In genomic region chr12:4133029-4133428, GRCh38 we compare ENCODE assay signal across 15 cellular contexts.
DNase-seq lines count a peak whose midpoint lies in the region; ATAC-seq, FAIRE-seq and TF ChIP-seq lines count a peak whose summit lies in the region.
"Had no signal": no experiment of that assay in that cellular context is flagged by ENCODE, and none has a peak within 500 bp of the region (broad histone marks: within the 10 kb centered on the region; RNA-seq: fewer than 3 reads in every experiment).

No MANE protein-coding gene starts in this region.

- peak overlapping the region; percentile 70 for H2BK120ac ChIP-seq in H1 (replicated peaks; ENCODE audit: low read depth, low read length)

- H3K18ac ChIP-seq in H1 (ENCODE audit: extremely low read depth, low read length) = peak overlapping the region; percentile 100

- 78% methylated on average over 5 of the region's 5 CpGs; no CpG with 5 or more reads in 1 of the 2 experiments for WGBS in H1 (ENCODE audit: extremely low coverage in 1 of 2, insufficient coverage in 1 of 2, insufficient read length in 1 of 2, insufficient replicate concordance in 2 of 2, low coverage in 1 of 2, low lambda C conversion rate in 2 of 2, missing lambda C conversion rate in 1 of 2), 2 experiments
- WGBS in thyroid gland, 2 donors = 89 to 92% methylated on average over 5 of the region's 5 CpGs

- H3K79me1 ChIP-seq in H1 (ENCODE audit: low read depth, low read length) = no peaks in the 10 kb centered on the region; the same call in 1 of the 2 replicates

- CTCF ChIA-PET in H1 (lab: Charles Lee; ENCODE audit: partially characterized antibody) = interaction anchor here (1.1 to 5.5 kb wide), 7 partner anchors 10 to 144 kb away, joined by 3 to 34 read pairs (median 4); no protein-coding TSS in a partner anchor

- peak overlapping the region; percentile 100 for H4K91ac ChIP-seq in H1 (replicated peaks; ENCODE audit: insufficient read length, low read length)

- TF ChIP-seq POLR2A in H1 (IDR thresholded peaks at IDR 0.05; ENCODE audit: control extremely low read depth in 1 of 2, low read depth in 2 of 2, low read length in 2 of 2) (no peak), thyroid gland (IDR thresholded peaks at IDR 0.05) (no peak)

- H3K4me1 Mint-ChIP-seq in osteocyte (ENCODE audit: unreplicated experiment) = no peaks in the 10 kb centered on the region

- DNase-seq in CD1c-positive myeloid dendritic cell (ENCODE audit: extremely low spot score) = peak; percentile 41
- DNase-seq in SJCRH30 = no peak
- DNase-seq in H1 (ENCODE audit: low read depth in 1 of 2, low spot score in 2 of 2) = no peak
- DNase-seq in osteocyte (ENCODE audit: extremely low spot score, unreplicated experiment) = peak; percentile 51
- no peak for DNase-seq in T-helper 1 cell
- DNase-seq in nucleus accumbens (lab: John Stamatoyannopoulos, UW) = no peak
- DNase-seq in thyroid gland = no peak
- DNase-seq: CD4-positive, alpha-beta T cell; NCI-H1092; NCI-H146; NCI-H2081 treated with DMSO at 0.1 percent for 48 hours; NCI-H2227 treated with DMSO at 0.1 percent for 48 hours had no signal

- H3K23me2 ChIP-seq in H1 (ENCODE audit: low read depth, low read length) = peaks cover 6% of the 10 kb centered on the region; the same call in 1 of the 2 replicates

- H2BK20ac ChIP-seq in H1 (ENCODE audit: low read length) = peak overlapping the region; percentile 99; the same call in 1 of the 2 replicates

- no peak for TF ChIP-seq RAD21 in H1 (IDR thresholded peaks at IDR 0.05 in 1 of 2, conservative IDR thresholded peaks at IDR 0.05 in 1 of 2; ENCODE audit: low read depth in 2 of 2, low read length in 2 of 2)

- no peaks in the 10 kb centered on the region for H3K9me3 Mint-ChIP-seq in osteocyte (ENCODE audit: unreplicated experiment)

- no peak for TF ChIP-seq EP300 in H1 (IDR thresholded peaks at IDR 0.05; ENCODE audit: borderline replicate concordance in 1 of 2, low read depth in 2 of 2, low read length in 2 of 2)

- peak overlapping the region in 1 of 2 experiments; percentile 97; a peak in 2 of 4 replicates for H3K4me2 ChIP-seq in H1 (ENCODE audit: insufficient read depth in 1 of 2, low read depth in 2 of 2, low read length in 2 of 2)
- H3K4me2 ChIP-seq: A549 had no signal

- peak overlapping the region; percentile 97 for H3K27ac ChIP-seq in SJCRH30
- H3K27ac ChIP-seq in H1 (ENCODE audit: low read depth, low read length) = 0 out of 2 replicates have a peak overlapping the region, but pooled peaks have one; percentile 70
- H3K27ac ChIP-seq in thyroid gland = no peak overlapping the region
- H3K27ac ChIP-seq: A549, SK-N-MC had no signal

- no peak overlapping the region for H4K8ac ChIP-seq in H1 (ENCODE audit: extremely low read depth, insufficient read depth, low read length)

- H2BK12ac ChIP-seq in H1 (ENCODE audit: low read depth, low read length) = peak overlapping the region; percentile 100

- no peak overlapping the region for H3K27ac Mint-ChIP-seq in osteocyte (ENCODE audit: unreplicated experiment)
- H3K27ac Mint-ChIP-seq: CD4-positive, alpha-beta T cell had no signal

- H3K9ac ChIP-seq in H1 (replicated peaks in 1 of 4; ENCODE audit: extremely low read depth in 1 of 4, low read depth in 3 of 4, low read length in 3 of 4) = no peak overlapping the region

- no peaks in the 10 kb centered on the region for H3K36me3 Mint-ChIP-seq in osteocyte (ENCODE audit: unreplicated experiment)

- H3K14ac ChIP-seq in H1 (ENCODE audit: insufficient read length) = no peak overlapping the region

- peaks cover 38% of the 10 kb centered on the region for H3K27me3 Mint-ChIP-seq in osteocyte (ENCODE audit: unreplicated experiment)
- H3K27me3 Mint-ChIP-seq: CD4-positive, alpha-beta T cell had no signal

- 0 out of 2 replicates have a peak overlapping the region, but pooled peaks have one; percentile 8 for H2BK15ac ChIP-seq in H1 (ENCODE audit: low read length)

- H3K4ac ChIP-seq in H1 (replicated peaks; ENCODE audit: insufficient read length, low read depth, low read length) = peak overlapping the region; percentile 3

- H3K23ac ChIP-seq in H1 (ENCODE audit: insufficient read length) = no peak overlapping the region

- H3K56ac ChIP-seq in H1 (replicated peaks; ENCODE audit: insufficient read length, low read depth, low read length) = no peak overlapping the region

- H3K79me2 ChIP-seq in H1 (ENCODE audit: control insufficient read depth in 1 of 2, insufficient read depth in 2 of 2, low read length in 2 of 2) = no peaks in the 10 kb centered on the region

- FAIRE-seq in H1 (lab: Jason Lieb, UNC) = no peak
- FAIRE-seq: A549 had no signal

- H3K9me3 ChIP-seq in SJCRH30 (replicated peaks) = no peaks in the 10 kb centered on the region
- H3K9me3 ChIP-seq in H1 (ENCODE audit: insufficient read depth in 2 of 2, low read depth in 1 of 2, low read length in 1 of 2) = no peaks in the 10 kb centered on the region
- H3K9me3 ChIP-seq in thyroid gland = no peaks in the 10 kb centered on the region
- H3K9me3 ChIP-seq: A549 had no signal

- H3K27me3 ChIP-seq in SJCRH30 (no peaks in the 10 kb centered on the region), H1 (replicated peaks in 1 of 4; ENCODE audit: control insufficient read depth in 3 of 4, extremely low read depth in 1 of 4, insufficient read depth in 3 of 4, low read length in 3 of 4) (no peaks in the 10 kb centered on the region), thyroid gland (no peaks in the 10 kb centered on the region)

- POLR2A ChIA-PET in H1 (lab: Charles Lee; ENCODE audit: partially characterized antibody) = interaction anchor here (0.6 to 5.8 kb wide), 5 partner anchors 16 to 144 kb away, joined by 3 to 41 read pairs (median 20); partner anchors contain the start of gene CCND2

- TF ChIP-seq CTCF in H1 (IDR thresholded peaks at IDR 0.05; ENCODE audit: control extremely low read depth in 1 of 3, insufficient read depth in 1 of 3, low read depth in 1 of 3, low read length in 3 of 3) = no peak
- TF ChIP-seq CTCF in osteocyte (IDR thresholded peaks at IDR 0.05) = no peak
- TF ChIP-seq CTCF in thyroid gland (IDR thresholded peaks at IDR 0.05) = no peak

- H3K4me3 ChIP-seq in SJCRH30 = peak overlapping the region; percentile 52
- H3K4me3 ChIP-seq in H1 (ENCODE audit: extremely low read depth in 1 of 4, insufficient read depth in 2 of 4, low read depth in 3 of 4, low read length in 4 of 4) = no peak overlapping the region
- no peak overlapping the region for H3K4me3 ChIP-seq in thyroid gland (replicated peaks in 1 of 3)
- H3K4me3 ChIP-seq: A549, SK-N-MC had no signal

- H4K20me1 ChIP-seq in H1 (replicated peaks in 1 of 2; ENCODE audit: control insufficient read depth in 1 of 2, insufficient read depth in 2 of 2, low read length in 2 of 2) = no peaks in the 10 kb centered on the region

- no peak for ATAC-seq in HG03565 (IDR thresholded peaks at IDR 0.05; ENCODE audit: unreplicated experiment)

- no peak overlapping the region for H4K5ac ChIP-seq in H1 (ENCODE audit: insufficient read length, low read depth, low read length)

- H2BK5ac ChIP-seq in H1 (ENCODE audit: low read depth, low read length) = peak overlapping the region; percentile 100

- no peaks in the 10 kb centered on the region for H3K36me3 ChIP-seq in SJCRH30
- H3K36me3 ChIP-seq in H1 (ENCODE audit: control insufficient read depth in 2 of 4, insufficient read depth in 4 of 4, low read length in 3 of 4) = no peaks in the 10 kb centered on the region
- no peaks in the 10 kb centered on the region for H3K36me3 ChIP-seq in thyroid gland

- intact Hi-C loops in thyroid gland (cut with DNase I) = no loop called here

- H2AFZ ChIP-seq in H1 (ENCODE audit: low read length) = no peak overlapping the region

- H3K4me1 ChIP-seq in SJCRH30 = peaks cover 43% of the 10 kb centered on the region
- H3K4me1 ChIP-seq in H1 (replicated peaks in 1 of 4; ENCODE audit: control insufficient read depth in 3 of 4, insufficient read depth in 4 of 4, low read length in 3 of 4) = peaks cover 11 to 34% (median 17%) of the 10 kb centered on the region in 4 experiments
- H3K4me1 ChIP-seq in thyroid gland = no peaks in the 10 kb centered on the region
- H3K4me1 ChIP-seq: A549 had no signal

- H2AK5ac ChIP-seq in H1 (ENCODE audit: low read depth, low read length) = peak overlapping the region; percentile 100; the same call in 1 of the 2 replicates

- H3K4me3 Mint-ChIP-seq in osteocyte (ENCODE audit: unreplicated experiment) = no peak overlapping the region
- H3K4me3 Mint-ChIP-seq: CD4-positive, alpha-beta T cell had no signal

TF ChIP-seq in H1, 55 proteins besides CTCF, POLR2A, EP300 and RAD21 (continues in another document):
- TF ChIP-seq RNF2 (IDR thresholded peaks at IDR 0.05; ENCODE audit: borderline replicate concordance, low read depth, low read length, missing control alignments, poor library complexity, severe bottlenecking) = no peak
- TF ChIP-seq KDM4A (IDR thresholded peaks at IDR 0.05; ENCODE audit: low read depth, low read length, severe bottlenecking) = no peak
- TF ChIP-seq BACH1 (IDR thresholded peaks at IDR 0.05; ENCODE audit: low read length) = no peak
- no peak for TF ChIP-seq HDAC2 (IDR thresholded peaks at IDR 0.05; ENCODE audit: borderline replicate concordance in 1 of 2, low read depth in 2 of 2, low read length in 2 of 2)
- TF ChIP-seq CREB1 (IDR thresholded peaks at IDR 0.05) = no peak
- no peak for TF ChIP-seq SAP30 (IDR thresholded peaks at IDR 0.05; ENCODE audit: insufficient read depth, insufficient replicate concordance, low read length)
- no peak for TF ChIP-seq GTF2F1 (IDR thresholded peaks at IDR 0.05; ENCODE audit: borderline replicate concordance, low read depth, low read length)
- TF ChIP-seq HDAC6 (IDR thresholded peaks at IDR 0.05; ENCODE audit: low read depth, low read length) = no peak
- TF ChIP-seq USF2 (IDR thresholded peaks at IDR 0.05; ENCODE audit: low read length) = no peak
- no peak for TF ChIP-seq YY1 (IDR thresholded peaks at IDR 0.05; ENCODE audit: low read depth, low read length)
- TF ChIP-seq PHF8 (conservative IDR thresholded peaks at IDR 0.05; ENCODE audit: low read depth, low read length) = no peak
- TF ChIP-seq, protein P1, sequence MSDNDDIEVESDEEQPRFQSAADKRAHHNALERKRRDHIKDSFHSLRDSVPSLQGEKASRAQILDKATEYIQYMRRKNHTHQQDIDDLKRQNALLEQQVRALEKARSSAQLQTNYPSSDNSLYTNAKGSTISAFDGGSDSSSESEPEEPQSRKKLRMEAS (IDR thresholded peaks at IDR 0.05) = no peak
- no peak for TF ChIP-seq CBX8 (IDR thresholded peaks at IDR 0.05; ENCODE audit: borderline replicate concordance, low read depth, low read length)

Comparison
In these comparisons a context has a peak if more than half of its experiments do, and no peak if none do; other contexts are left out.
1. DNase-seq: peak in CD1c-positive myeloid dendritic cell (single experiment) and osteocyte (single experiment); none in SJCRH30 (0 of 2), H1 (0 of 2), T-helper 1 cell (0 of 5), nucleus accumbens (0 of 56) and thyroid gland (0 of 2).
2. H3K27ac ChIP-seq: peak in SJCRH30 (single experiment) and H1 (single experiment); none in thyroid gland (0 of 3).